8 cellular contexts compared by ENCODE assay signal in genomic region chr10:15209827-15210509, GRCh38. TPM values are rescaled to one million over a fixed set of nuclear protein-coding genes. Genes with fewer than 3 reads are reported as not detected.
A peak's percentile ranks its signal among the peaks of the same experiment; 100 is the strongest.
DNase-seq lines count a peak whose midpoint lies in the region; ATAC-seq and TF ChIP-seq lines count a peak whose summit lies in the region.

No MANE protein-coding gene starts in this region.

- H3K4me3 ChIP-seq in WERI-Rb-1 (ENCODE audit: low read depth, low read length) (no peak overlapping the region), breast epithelium (peak overlapping the region in 1 of 3 donors; percentile 13)

- H3K36me3 ChIP-seq in WERI-Rb-1 = no peaks in the 10 kb centered on the region
- H3K36me3 ChIP-seq in breast epithelium = no peaks in the 10 kb centered on the region

- no peaks in the 10 kb centered on the region for H3K4me1 ChIP-seq in breast epithelium

- TF ChIP-seq POLR2A in breast epithelium (IDR thresholded peaks at IDR 0.05) = no peak

- no peak overlapping the region for H3K27ac ChIP-seq in WERI-Rb-1
- H3K27ac ChIP-seq in breast epithelium = no peak overlapping the region

- H3K9me3 ChIP-seq in WERI-Rb-1 (ENCODE audit: severe bottlenecking) = no peaks in the 10 kb centered on the region
- no peaks in the 10 kb centered on the region for H3K9me3 ChIP-seq in breast epithelium

- intact Hi-C loops in breast epithelium (cut with DNase I; ENCODE audit: low total_unique reads) = no loop called here

- H3K27me3 ChIP-seq in WERI-Rb-1 (ENCODE audit: insufficient read depth, low read depth, severe bottlenecking) (no peaks in the 10 kb centered on the region), breast epithelium (no peaks in the 10 kb centered on the region)

- ATAC-seq in GM19467 (IDR thresholded peaks at IDR 0.05; ENCODE audit: unreplicated experiment) = no peak

- DNase-seq in GF-D8 (lab: John Stamatoyannopoulos, UW) (peak; percentile 16), HCEC 1CT (peak; percentile 69), NCI-H1436 treated with DMSO at 0.1 percent for 48 hours (lab: John Stamatoyannopoulos, UW) (peak; percentile 37), WERI-Rb-1 (peak; percentile 77), breast epithelium (ENCODE audit: low spot score in 2 of 2) (peak; percentile 56 to 70), iris pigment epithelial cell (ENCODE audit: low read depth) (peak; percentile 78)
- DNase-seq in stimulated activated CD4-positive, alpha-beta T cell treated with anti-CD3 and anti-CD28 coated beads, Interleukin-1b, Interleukin-23, amount 100 ng/mL, for 24 hours (ENCODE audit: low read depth in 4 of 4, low spot score in 1 of 4) = peak; percentile 67 to 81 (median 72)

- TF ChIP-seq CTCF in WERI-Rb-1 (IDR thresholded peaks at IDR 0.05; ENCODE audit: low read depth, low read length) = peak; percentile 74
- TF ChIP-seq CTCF in breast epithelium (IDR thresholded peaks at IDR 0.05) = peak; percentile 64 to 70 (median 65)

RNA-seq across cellular contexts. Expression of gene NMT2, which starts 41.5 kb away (rescaled TPM):
- 10 to 100 TPM; 18.4 to 48.3 (median 32.4) TPM for total RNA-seq in breast epithelium

Comparison
In these comparisons a context has a peak if more than half of its experiments do, and no peak if none do; other contexts are left out.
1. DNase-seq: peak in every context shown above with its lines; median percentile 78 in iris pigment epithelial cell; 77 in WERI-Rb-1; 72 in stimulated activated CD4-positive, alpha-beta T cell treated with anti-CD3 and anti-CD28 coated beads, Interleukin-1b, Interleukin-23, amount 100 ng/mL, for 24 hours; 69 in HCEC 1CT; 63 in breast epithelium; 37 in NCI-H1436 treated with DMSO at 0.1 percent for 48 hours; 16 in GF-D8.